Comparison of ENCODE assay signal across 15 cellular contexts in the genomic region with DNA sequence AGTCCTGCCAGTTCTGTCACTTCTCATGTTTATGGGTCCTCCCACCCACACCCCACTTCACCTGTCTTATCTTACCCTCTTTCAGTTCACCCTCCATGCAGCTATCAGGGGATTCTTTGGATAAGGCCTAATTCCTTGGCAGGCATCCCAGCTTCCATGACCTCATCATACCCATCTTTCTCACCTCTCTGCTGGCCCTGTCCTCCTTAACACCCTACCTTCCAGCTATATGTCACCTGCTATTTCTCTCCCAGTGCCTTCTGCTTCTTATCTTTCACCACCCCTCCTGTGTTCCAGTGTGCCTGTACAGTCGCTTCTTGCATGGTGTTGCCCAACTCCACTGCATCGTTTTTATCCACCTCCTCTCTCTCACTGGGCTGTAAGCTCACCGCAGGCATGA. TPM values are rescaled to one million over a fixed set of nuclear protein-coding genes. Genes with fewer than 3 reads are reported as not detected.
DNase-seq lines count a peak whose midpoint lies in the region; ATAC-seq, FAIRE-seq and TF ChIP-seq lines count a peak whose summit lies in the region.
"Had no signal": no experiment of that assay in that cellular context is flagged by ENCODE, and none has a peak within 500 bp of the region (broad histone marks: within the 10 kb centered on the region; RNA-seq: fewer than 3 reads in every experiment).

No MANE protein-coding gene starts in this region.

- H3K36me3 Mint-ChIP-seq in CD8-positive, alpha-beta T cell: peaks cover 90% of the 10 kb centered on the region
- H3K36me3 Mint-ChIP-seq in mesothelial cell of epicardium: peaks cover 37% of the 10 kb centered on the region

- no peak for TF ChIP-seq EP300 in K562 (IDR thresholded peaks at IDR 0.05; ENCODE audit: low read length)

- no peak for TF ChIP-seq CTCF in CD8-positive, alpha-beta T cell (IDR thresholded peaks at IDR 0.05)
- TF ChIP-seq CTCF in K562 (IDR thresholded peaks at IDR 0.05 in 2 of 3, conservative IDR thresholded peaks at IDR 0.05 in 1 of 3; ENCODE audit: insufficient read depth in 2 of 3, low read depth in 1 of 3, low read length in 3 of 3): no peak
- no peak for TF ChIP-seq CTCF in mesothelial cell of epicardium (IDR thresholded peaks at IDR 0.05; ENCODE audit: unreplicated experiment)

- H4K20me1 ChIP-seq in GM23248 (ENCODE audit: insufficient read depth) (no peaks in the 10 kb centered on the region), K562 (replicated peaks; ENCODE audit: control insufficient read depth, insufficient read depth, low read length) (no peaks in the 10 kb centered on the region)

- H3K4me3 ChIP-seq in CD8-positive, alpha-beta T cell (ENCODE audit: low read depth, low read length): no peak overlapping the region
- no peak overlapping the region for H3K4me3 ChIP-seq in GM23248
- no peak overlapping the region for H3K4me3 ChIP-seq in K562
- H3K4me3 ChIP-seq: GM12878 had no signal

- H3F3A ChIP-seq in GM23248 (ENCODE audit: insufficient read depth): peaks cover 53% of the 10 kb centered on the region

- H3K9me3 Mint-ChIP-seq in CD8-positive, alpha-beta T cell: no peaks in the 10 kb centered on the region
- H3K9me3 Mint-ChIP-seq in mesothelial cell of epicardium: peaks cover 3% of the 10 kb centered on the region

- H3K9ac ChIP-seq in GM23248 (no peak overlapping the region), K562 (ENCODE audit: insufficient read depth in 1 of 2, low read depth in 2 of 2, low read length in 2 of 2) (no peak overlapping the region)

- H3K9me1 ChIP-seq in K562 (ENCODE audit: control insufficient read depth, insufficient read depth, low read length): no peaks in the 10 kb centered on the region

- H2AFZ ChIP-seq in GM23248 (no peak overlapping the region), K562 (ENCODE audit: low read depth, low read length) (no peak overlapping the region)

- peak overlapping the region; percentile 42 for H3K27ac Mint-ChIP-seq in CD8-positive, alpha-beta T cell
- H3K27ac Mint-ChIP-seq in mesothelial cell of epicardium: peak overlapping the region; percentile 49

- no peak for ATAC-seq in CD8-positive, alpha-beta T cell
- no peak for ATAC-seq in K562
- ATAC-seq: GM12878, HCT116, PC-3 had no signal

- WGBS in GM23248 (ENCODE audit: low coverage in 1 of 2, low lambda C conversion rate in 2 of 2, missing lambda C conversion rate in 2 of 2), 2 experiments: 68 to 70% methylated on average over 3 of the region's 3 CpGs
- 92% methylated on average over 2 of the region's 3 CpGs for WGBS in K562 (ENCODE audit: insufficient coverage, low coverage, missing lambda C conversion rate)

- no peak overlapping the region for H3K4me3 Mint-ChIP-seq in CD8-positive, alpha-beta T cell
- H3K4me3 Mint-ChIP-seq in mesothelial cell of epicardium: no peak overlapping the region

- no peak overlapping the region for H3K4me2 ChIP-seq in GM23248 (ENCODE audit: unreplicated experiment)
- no peak overlapping the region for H3K4me2 ChIP-seq in K562 (ENCODE audit: insufficient read depth, low read length)

- intact Hi-C loops in CD8-positive, alpha-beta T cell (cut with DNase I, micrococcal nuclease): no loop called here
- intact Hi-C loops in K562 (cut with micrococcal nuclease): no loop called here

- CTCF ChIA-PET in CD8-positive, alpha-beta T cell (lab: Charles Lee): interaction anchor here (1.4 kb wide), 1 partner anchor 37 kb away, joined by 5 read pairs; no protein-coding TSS in a partner anchor
- CTCF ChIA-PET in K562 (lab: Yijun Ruan, JAX; ENCODE audit: low intra/inter-chr PET ratio): no interaction called here

- no peak for TF ChIP-seq RAD21 in K562 (CRISPR knock-in tag; conservative IDR thresholded peaks at IDR 0.05 in 1 of 2, IDR thresholded peaks at IDR 0.05 in 1 of 2)

- H3K79me2 ChIP-seq in GM23248 (ENCODE audit: insufficient read depth): peaks cover 19% of the 10 kb centered on the region
- H3K79me2 ChIP-seq in K562 (ENCODE audit: control insufficient read depth, insufficient read depth, low read length): no peaks in the 10 kb centered on the region

- POLR2A ChIA-PET in CD8-positive, alpha-beta T cell (lab: Charles Lee): interaction anchor here (0.5 to 0.9 kb wide), 2 partner anchors 9 to 21 kb away, joined by 3 read pairs; no protein-coding TSS in a partner anchor
- POLR2A ChIA-PET in K562 (lab: Yijun Ruan, JAX): interaction anchor here (1.1 to 1.5 kb wide), 2 partner anchors 9 to 17 kb away, joined by 3 to 6 read pairs; no protein-coding TSS in a partner anchor

- no peaks in the 10 kb centered on the region for H3K27me3 Mint-ChIP-seq in CD8-positive, alpha-beta T cell (ENCODE audit: low read depth)
- H3K27me3 Mint-ChIP-seq in mesothelial cell of epicardium (ENCODE audit: low read depth): no peaks in the 10 kb centered on the region

- H3K4me1 ChIP-seq in CD8-positive, alpha-beta T cell (ENCODE audit: insufficient read depth, low read length): no peaks in the 10 kb centered on the region
- H3K4me1 ChIP-seq in GM23248 (ENCODE audit: insufficient read depth) (no peaks in the 10 kb centered on the region), K562 (replicated peaks in 1 of 2; ENCODE audit: control insufficient read depth in 2 of 2, insufficient read depth in 2 of 2, low read length in 2 of 2) (no peaks in the 10 kb centered on the region)

- no peak overlapping the region for H3K27ac ChIP-seq in CD8-positive, alpha-beta T cell (ENCODE audit: low read depth, low read length)
- H3K27ac ChIP-seq in GM23248 (no peak overlapping the region), K562 (ENCODE audit: extremely low read depth, low read depth, low read length) (no peak overlapping the region)

- in situ Hi-C loops in GM23248 (cut with MboI): no loop called here
- in situ Hi-C loops in K562 (cut with MboI): no loop called here

- H3K27me3 ChIP-seq in CD8-positive, alpha-beta T cell (ENCODE audit: insufficient read depth, low read length): no peaks in the 10 kb centered on the region
- H3K27me3 ChIP-seq in GM23248 (replicated peaks; ENCODE audit: insufficient read depth) (no peaks in the 10 kb centered on the region), K562 (ENCODE audit: control insufficient read depth in 2 of 2, insufficient read depth in 2 of 2, low read length in 2 of 2) (no peaks in the 10 kb centered on the region)

- BruUV-seq in K562 (replicated peaks; lab: Mats Ljungman, UMichigan): no TSS peak

- H3K36me3 ChIP-seq in CD8-positive, alpha-beta T cell (ENCODE audit: insufficient read depth, low read length): peaks cover 47% of the 10 kb centered on the region
- H3K36me3 ChIP-seq in GM23248 (ENCODE audit: low read depth) (peaks cover 71% of the 10 kb centered on the region), K562 (ENCODE audit: control insufficient read depth, insufficient read depth, low read length) (peaks cover 90% of the 10 kb centered on the region)

- H3K4me1 Mint-ChIP-seq in CD8-positive, alpha-beta T cell (ENCODE audit: low read depth): no peaks in the 10 kb centered on the region
- H3K4me1 Mint-ChIP-seq in mesothelial cell of epicardium: peaks cover 12% of the 10 kb centered on the region

- no peak for DNase-seq in CD8-positive, alpha-beta T cell
- DNase-seq in GM23248: peak; percentile 26
- peak in 1 of 4 experiments; percentile 14 for DNase-seq in K562 (ENCODE audit: extremely low read depth in 1 of 4, low spot score in 3 of 4)
- DNase-seq in mesothelial cell of epicardium (ENCODE audit: low spot score in 2 of 2, unreplicated experiment in 2 of 2): no peak
- DNase-seq in NCI-H526 treated with DMSO at 0.1 percent for 48 hours (lab: John Stamatoyannopoulos, UW): no peak
- DNase-seq in GM19238 (ENCODE audit: insufficient read length, low spot score): no peak
- DNase-seq in occipital lobe (lab: John Stamatoyannopoulos, UW): no peak
- DNase-seq: C1 segment of cervical spinal cord, cortex of kidney, Karpas-422, NCI-H1694, NCI-H524, PC-3 had no signal

- no peaks in the 10 kb centered on the region for H3K9me3 ChIP-seq in CD8-positive, alpha-beta T cell (ENCODE audit: low read length)
- no peaks in the 10 kb centered on the region for H3K9me3 ChIP-seq in GM23248 (ENCODE audit: low read depth)
- no peaks in the 10 kb centered on the region for H3K9me3 ChIP-seq in K562 (replicated peaks; ENCODE audit: control insufficient read depth, insufficient read depth, low read depth, low read length)

- FAIRE-seq in K562 (lab: Jason Lieb, UNC): no peak
- FAIRE-seq: GM12878 had no signal

- TF ChIP-seq POLR2A in K562 (conservative IDR thresholded peaks at IDR 0.05): no peak; the same call in 1 of the 2 replicates

- H3K9me2 ChIP-seq in GM23248 (ENCODE audit: insufficient read depth): no peaks in the 10 kb centered on the region

RNA-seq across cellular contexts. Expression of gene SNU13, which starts 28.3 kb away (rescaled TPM):
- total RNA-seq in CD8-positive, alpha-beta T cell: 100 to 1,000 TPM; 158 to 173 TPM
- 113 and 136 TPM in 2 replicates for total RNA-seq in GM23248 (2014; rRNA removed; shearing (Covaris generic))
- polyA plus RNA-seq in GM23248 (2016; fragmentation: Nextera tagmentation; extraction: Ambion mirVana) (302 and 310 TPM in 2 replicates), K562 (2011; rRNA removed) (243 and 271 TPM in 2 replicates), K562 (2014; fragmentation: Illumina TruSeq; extraction: Trizol) (294 and 334 TPM in 2 replicates), K562 (2014; fragmentation: Nextera tagmentation; extraction: Ambion mirVana) (100 to 1,000 TPM; 884 to 981 TPM), K562 (2014; rRNA removed) (286 and 317 TPM in 2 replicates)
- 64.9 and 85.4 TPM in 2 replicates for total RNA-seq in K562 (2011; cell fraction: chromatin; rRNA removed; ENCODE audit: low replicate concordance)
- 65.5 and 66.1 TPM in 2 replicates for total RNA-seq in K562 (2011; cell fraction: nucleolus; rRNA removed)
- total RNA-seq in K562 (2011; cell fraction: nucleoplasm; rRNA removed): 94.7 and 101 TPM in 2 replicates
- total RNA-seq in K562 (2014; rRNA removed) (193 and 196 TPM in 2 replicates), K562 (2014; rRNA removed; fragmentation: Illumina TruSeq; extraction: Trizol) (147 and 185 TPM in 2 replicates), K562 (2015; rRNA removed; fragmentation: Illumina TruSeq; extraction: Trizol) (179 and 193 TPM in 2 replicates), K562 (2021) (279 and 283 TPM in 2 replicates), mesothelial cell of epicardium (110 to 116 TPM (median 115 TPM) in 3 replicates), occipital lobe (62.9 TPM)
- 304 and 417 TPM in 2 replicates for polyA plus RNA-seq in K562 (2011; cell fraction: cytosol; rRNA removed)
- 108 and 115 TPM in 2 replicates for polyA plus RNA-seq in K562 (2011; cell fraction: nucleus; rRNA removed)
- polyA plus RNA-seq in K562 (2012): 157 and 244 TPM in 2 replicates
- polyA minus RNA-seq in K562 (2011; rRNA and poly(A)+ RNA removed): 136 and 166 TPM in 2 replicates
- polyA minus RNA-seq in K562 (2011; cell fraction: cytosol; rRNA and poly(A)+ RNA removed): 93.1 and 107 TPM in 2 replicates
- polyA minus RNA-seq in K562 (2011; cell fraction: nucleus; rRNA and poly(A)+ RNA removed): 23.7 and 30.3 TPM in 2 replicates

RNA-seq across cellular contexts. Expression of gene MEI1, which starts 38.9 kb away (rescaled TPM):
- 10 to 100 TPM; 62.5 to 63.1 TPM for total RNA-seq in CD8-positive, alpha-beta T cell
- 2.2 and 3.7 TPM in 2 replicates for total RNA-seq in GM23248 (2014; rRNA removed; shearing (Covaris generic))
- polyA plus RNA-seq in GM23248 (2016; fragmentation: Nextera tagmentation; extraction: Ambion mirVana) (5.5 and 5.9 TPM in 2 replicates), K562 (2011; rRNA removed) (0.33 and 0.61 TPM in 2 replicates), K562 (2014; fragmentation: Illumina TruSeq; extraction: Trizol) (0.16 and 0.17 TPM in 2 replicates), K562 (2014; fragmentation: Nextera tagmentation; extraction: Ambion mirVana) (under 1 TPM; 0.08 to 0.18 TPM), K562 (2014; rRNA removed) (0.15 and 0.68 TPM in 2 replicates)
- 0.48 TPM in 1 of 2 replicates, not detected in the other for total RNA-seq in K562 (2011; cell fraction: chromatin; rRNA removed; ENCODE audit: low replicate concordance)
- total RNA-seq in K562 (2011; cell fraction: nucleolus; rRNA removed): 0.39 TPM in 1 of 2 replicates, not detected in the other
- 1.6 TPM in 1 of 2 replicates, not detected in the other for total RNA-seq in K562 (2011; cell fraction: nucleoplasm; rRNA removed)
- total RNA-seq in K562 (2014; rRNA removed) (0.18 TPM in 1 of 2 replicates, not detected in the other), K562 (2014; rRNA removed; fragmentation: Illumina TruSeq; extraction: Trizol) (not detected in 2 replicates), K562 (2015; rRNA removed; fragmentation: Illumina TruSeq; extraction: Trizol) (0.75 TPM in 1 of 2 replicates, not detected in the other), K562 (2021) (0.31 and 0.47 TPM in 2 replicates), mesothelial cell of epicardium (0.38 to 2.1 TPM (median 1.3 TPM) in 3 replicates), occipital lobe (0.16 TPM)
- polyA plus RNA-seq in K562 (2011; cell fraction: cytosol; rRNA removed): 0.73 and 2.2 TPM in 2 replicates
- polyA plus RNA-seq in K562 (2011; cell fraction: nucleus; rRNA removed): 0.81 and 1.1 TPM in 2 replicates
- polyA plus RNA-seq in K562 (2012): 0.66 and 1.2 TPM in 2 replicates
- 0.25 and 0.27 TPM in 2 replicates for polyA minus RNA-seq in K562 (2011; rRNA and poly(A)+ RNA removed)
- polyA minus RNA-seq in K562 (2011; cell fraction: cytosol; rRNA and poly(A)+ RNA removed): not detected in 2 replicates
- polyA minus RNA-seq in K562 (2011; cell fraction: nucleus; rRNA and poly(A)+ RNA removed): 0.40 and 1.2 TPM in 2 replicates

RNA-seq across cellular contexts. Expression of gene XRCC6, which starts 39.3 kb away (rescaled TPM):
- 100 to 1,000 TPM; 202 to 205 TPM for total RNA-seq in CD8-positive, alpha-beta T cell
- total RNA-seq in GM23248 (2014; rRNA removed; shearing (Covaris generic)): 288 and 292 TPM in 2 replicates
- 319 and 323 TPM in 2 replicates for polyA plus RNA-seq in GM23248 (2016; fragmentation: Nextera tagmentation; extraction: Ambion mirVana)
- total RNA-seq in K562 (2011; cell fraction: chromatin; rRNA removed; ENCODE audit: low replicate concordance): 36.9 and 42.4 TPM in 2 replicates
- total RNA-seq in K562 (2011; cell fraction: nucleolus; rRNA removed): 36.5 and 41.2 TPM in 2 replicates
- total RNA-seq in K562 (2011; cell fraction: nucleoplasm; rRNA removed): 42.1 and 47.8 TPM in 2 replicates
- total RNA-seq in K562 (2014; rRNA removed): 318 and 324 TPM in 2 replicates
- 343 and 371 TPM in 2 replicates for total RNA-seq in K562 (2014; rRNA removed; fragmentation: Illumina TruSeq; extraction: Trizol)
- 335 and 337 TPM in 2 replicates for total RNA-seq in K562 (2015; rRNA removed; fragmentation: Illumina TruSeq; extraction: Trizol)
- 294 and 302 TPM in 2 replicates for total RNA-seq in K562 (2021)
- polyA plus RNA-seq in K562 (2011; rRNA removed): 151 and 241 TPM in 2 replicates
- 101 and 133 TPM in 2 replicates for polyA plus RNA-seq in K562 (2011; cell fraction: cytosol; rRNA removed)
- polyA plus RNA-seq in K562 (2011; cell fraction: nucleus; rRNA removed): 58.3 and 58.5 TPM in 2 replicates
- polyA plus RNA-seq in K562 (2012): 238 and 407 TPM in 2 replicates
- polyA plus RNA-seq in K562 (2014; fragmentation: Illumina TruSeq; extraction: Trizol): 359 and 381 TPM in 2 replicates
- 100 to 1,000 TPM; 151 to 440 TPM for polyA plus RNA-seq in K562 (2014; fragmentation: Nextera tagmentation; extraction: Ambion mirVana)
- 295 and 313 TPM in 2 replicates for polyA plus RNA-seq in K562 (2014; rRNA removed)
- 165 and 175 TPM in 2 replicates for polyA minus RNA-seq in K562 (2011; rRNA and poly(A)+ RNA removed)
- 90.9 and 97.9 TPM in 2 replicates for polyA minus RNA-seq in K562 (2011; cell fraction: cytosol; rRNA and poly(A)+ RNA removed)
- 10.4 and 24.2 TPM in 2 replicates for polyA minus RNA-seq in K562 (2011; cell fraction: nucleus; rRNA and poly(A)+ RNA removed)
- total RNA-seq in mesothelial cell of epicardium: 216 to 221 TPM (median 221 TPM) in 3 replicates
- total RNA-seq in occipital lobe: 208 TPM

RNA-seq across cellular contexts. Expression of gene DESI1, which starts 39.6 kb away (rescaled TPM):
- total RNA-seq in CD8-positive, alpha-beta T cell: 10 to 100 TPM; 12.0 to 12.6 TPM
- 24.3 and 44.3 TPM in 2 replicates for total RNA-seq in GM23248 (2014; rRNA removed; shearing (Covaris generic))
- 41.9 and 42.2 TPM in 2 replicates for polyA plus RNA-seq in GM23248 (2016; fragmentation: Nextera tagmentation; extraction: Ambion mirVana)
- 80.8 and 138 TPM in 2 replicates for total RNA-seq in K562 (2011; cell fraction: chromatin; rRNA removed; ENCODE audit: low replicate concordance)
- total RNA-seq in K562 (2011; cell fraction: nucleolus; rRNA removed): 66.0 and 67.4 TPM in 2 replicates
- 89.7 and 137 TPM in 2 replicates for total RNA-seq in K562 (2011; cell fraction: nucleoplasm; rRNA removed)
- total RNA-seq in K562 (2014; rRNA removed): 19.7 and 30.9 TPM in 2 replicates
- 29.8 and 29.9 TPM in 2 replicates for total RNA-seq in K562 (2014; rRNA removed; fragmentation: Illumina TruSeq; extraction: Trizol)
- total RNA-seq in K562 (2015; rRNA removed; fragmentation: Illumina TruSeq; extraction: Trizol): 27.9 and 30.7 TPM in 2 replicates
- 36.2 and 36.5 TPM in 2 replicates for total RNA-seq in K562 (2021)
- polyA plus RNA-seq in K562 (2011; rRNA removed): 38.7 and 40.1 TPM in 2 replicates
- 35.9 and 47.9 TPM in 2 replicates for polyA plus RNA-seq in K562 (2011; cell fraction: cytosol; rRNA removed)
- 68.9 and 92.7 TPM in 2 replicates for polyA plus RNA-seq in K562 (2011; cell fraction: nucleus; rRNA removed)
- polyA plus RNA-seq in K562 (2012): 22.7 and 24.3 TPM in 2 replicates
- 42.3 and 45.9 TPM in 2 replicates for polyA plus RNA-seq in K562 (2014; fragmentation: Illumina TruSeq; extraction: Trizol)
- 1 to 10 TPM; 7.2 to 7.8 TPM for polyA plus RNA-seq in K562 (2014; fragmentation: Nextera tagmentation; extraction: Ambion mirVana)
- 29.3 and 29.4 TPM in 2 replicates for polyA plus RNA-seq in K562 (2014; rRNA removed)
- polyA minus RNA-seq in K562 (2011; rRNA and poly(A)+ RNA removed): 35.0 and 47.4 TPM in 2 replicates
- 21.1 and 26.5 TPM in 2 replicates for polyA minus RNA-seq in K562 (2011; cell fraction: cytosol; rRNA and poly(A)+ RNA removed)
- 16.2 and 21.8 TPM in 2 replicates for polyA minus RNA-seq in K562 (2011; cell fraction: nucleus; rRNA and poly(A)+ RNA removed)
- total RNA-seq in mesothelial cell of epicardium: 35.4 to 37.5 TPM (median 36.7 TPM) in 3 replicates
- 18.1 TPM for total RNA-seq in occipital lobe

Comparison
In these comparisons a context has a peak if more than half of its experiments do, and no peak if none do; other contexts are left out.
1. RNA of gene MEI1, which starts 38.9 kb away (total RNA-seq): 62.5 to 63.1 TPM in CD8-positive, alpha-beta T cell; 2.2 to 3.7 TPM in GM23248, 0.38 to 2.1 TPM in mesothelial cell of epicardium, 0.18 to 1.6 TPM in K562 and 0.16 TPM in occipital lobe (single experiment); every median in the first group is over 10 times any median in the second.